10 cellular contexts compared by ENCODE assay signal in genomic region chr18:26804474-26804873, GRCh38.
DNase-seq lines count a peak whose midpoint lies in the region; ATAC-seq and TF ChIP-seq lines count a peak whose summit lies in the region.
"Had no signal": no experiment of that assay in that cellular context is flagged by ENCODE, and none has a peak within 500 bp of the region (broad histone marks: within the 10 kb centered on the region; RNA-seq: fewer than 3 reads in every experiment).

No MANE protein-coding gene starts in this region.

- peaks cover 9% of the 10 kb centered on the region for H3K9me3 Mint-ChIP-seq in neural crest cell
- peaks cover 4% of the 10 kb centered on the region for H3K9me3 Mint-ChIP-seq in activated CD4-positive, alpha-beta T cell treated with anti-CD3 and anti-CD28 coated beads, Interleukin-2, amount 10 ng/mL, durations not matched to agents 7 days and 5 days

- H3K27me3 Mint-ChIP-seq in neural crest cell (ENCODE audit: low read depth): no peaks in the 10 kb centered on the region
- no peaks in the 10 kb centered on the region for H3K27me3 Mint-ChIP-seq in activated CD4-positive, alpha-beta T cell treated with anti-CD3 and anti-CD28 coated beads, Interleukin-2, amount 10 ng/mL, durations not matched to agents 7 days and 5 days

- peaks cover 3% of the 10 kb centered on the region for H3K36me3 Mint-ChIP-seq in neural crest cell (ENCODE audit: low read depth)
- H3K36me3 Mint-ChIP-seq in activated CD4-positive, alpha-beta T cell treated with anti-CD3 and anti-CD28 coated beads, Interleukin-2, amount 10 ng/mL, durations not matched to agents 7 days and 5 days (ENCODE audit: low read depth): no peaks in the 10 kb centered on the region

- DNase-seq in GM10266 (ENCODE audit: extremely low spot score) (no peak), MM.1S (no peak), dorsolateral prefrontal cortex (peak in 5 of 10 donors; percentile 14 to 47 (median 21)), neural crest cell (ENCODE audit: low read depth, low spot score) (peak; percentile 10), germinal center (ENCODE audit: low spot score) (no peak), colonic mucosa (no peak)
- no peak for DNase-seq in activated CD4-positive, alpha-beta T cell treated with anti-CD3 and anti-CD28 coated beads, Interleukin-2, amount 10 ng/mL, durations not matched to agents 7 days and 5 days
- DNase-seq: foreskin fibroblast had no signal

- no peak overlapping the region for H3K27ac Mint-ChIP-seq in neural crest cell (ENCODE audit: unreplicated experiment)
- H3K27ac Mint-ChIP-seq in activated CD4-positive, alpha-beta T cell treated with anti-CD3 and anti-CD28 coated beads, Interleukin-2, amount 10 ng/mL, durations not matched to agents 7 days and 5 days: no peak overlapping the region

- H3K4me1 ChIP-seq in MM.1S (ENCODE audit: low read length): no peaks in the 10 kb centered on the region
- no peaks in the 10 kb centered on the region for H3K4me1 ChIP-seq in colonic mucosa

- peak; percentile 33 for TF ChIP-seq CTCF in GM10266 (IDR thresholded peaks at IDR 0.05; ENCODE audit: control insufficient read depth, insufficient read depth, low read depth, missing control alignments)
- peak; percentile 24 for TF ChIP-seq CTCF in MM.1S (IDR thresholded peaks at IDR 0.05; ENCODE audit: low read length)
- TF ChIP-seq CTCF in dorsolateral prefrontal cortex (IDR thresholded peaks at IDR 0.05 in 54 of 56, conservative IDR thresholded peaks at IDR 0.05 in 2 of 56; ENCODE audit: low read depth in 1 of 56, partially characterized antibody in 56 of 56): peak in 52 of 56 donors; percentile 21 to 67 (median 47)
- peak; percentile 60 for TF ChIP-seq CTCF in neural crest cell (conservative IDR thresholded peaks at IDR 0.05)
- TF ChIP-seq CTCF in colonic mucosa (IDR thresholded peaks at IDR 0.05): no peak

- no peak overlapping the region for H3K4me2 ChIP-seq in MM.1S (ENCODE audit: low read depth, low read length)

- no peaks in the 10 kb centered on the region for H3K79me2 ChIP-seq in MM.1S (ENCODE audit: low read length)

- H3F3A ChIP-seq in MM.1S (ENCODE audit: insufficient read depth, low read length): no peaks in the 10 kb centered on the region

- H3K27ac ChIP-seq in MM.1S (ENCODE audit: low read length) (no peak overlapping the region), dorsolateral prefrontal cortex (no peak overlapping the region), colonic mucosa (no peak overlapping the region)
- H3K27ac ChIP-seq: HL-60 had no signal

- no peaks in the 10 kb centered on the region for H3K27me3 ChIP-seq in MM.1S (replicated peaks; ENCODE audit: insufficient read depth, low read length)
- H3K27me3 ChIP-seq in dorsolateral prefrontal cortex: no peaks in the 10 kb centered on the region
- H3K27me3 ChIP-seq in colonic mucosa: no peaks in the 10 kb centered on the region

- intact Hi-C loops in dorsolateral prefrontal cortex (cut with DNase I) (loop anchor here in 1 of 2 donors (10.0 kb wide), 3 partner anchors 160 to 800 kb away; no protein-coding TSS in a partner anchor), colonic mucosa (cut with DNase I) (no loop called here)

- no peaks in the 10 kb centered on the region for H3K9me2 ChIP-seq in MM.1S (replicated peaks; ENCODE audit: insufficient read depth, low read length)

- CTCF ChIA-PET in activated CD4-positive, alpha-beta T cell treated with anti-CD3 and anti-CD28 coated beads, Interleukin-2, amount 10 ng/mL, durations not matched to agents 7 days and 5 days (lab: Charles Lee): no interaction called here

- no peak overlapping the region for H3K4me3 Mint-ChIP-seq in neural crest cell
- no peak overlapping the region for H3K4me3 Mint-ChIP-seq in activated CD4-positive, alpha-beta T cell treated with anti-CD3 and anti-CD28 coated beads, Interleukin-2, amount 10 ng/mL, durations not matched to agents 7 days and 5 days

- POLR2A ChIA-PET in activated CD4-positive, alpha-beta T cell treated with anti-CD3 and anti-CD28 coated beads, Interleukin-2, amount 10 ng/mL, durations not matched to agents 7 days and 5 days (lab: Charles Lee): no interaction called here

- H3K36me3 ChIP-seq in MM.1S (replicated peaks; ENCODE audit: insufficient read depth, low read length): no peaks in the 10 kb centered on the region
- no peaks in the 10 kb centered on the region for H3K36me3 ChIP-seq in colonic mucosa

- no peak overlapping the region for H3K9ac ChIP-seq in MM.1S (ENCODE audit: low read length)
- H3K9ac ChIP-seq in colonic mucosa (ENCODE audit: low read depth in 2 of 2, low read length in 2 of 2): no peak overlapping the region

- H3K9me3 ChIP-seq in MM.1S (replicated peaks; ENCODE audit: insufficient read depth, low read length) (no peaks in the 10 kb centered on the region), colonic mucosa (no peaks in the 10 kb centered on the region)

- no peak overlapping the region for H2AFZ ChIP-seq in MM.1S (ENCODE audit: low read length)

- H4K20me1 ChIP-seq in MM.1S (ENCODE audit: insufficient read depth, low read length): no peaks in the 10 kb centered on the region

- ATAC-seq in HG02840 (IDR thresholded peaks at IDR 0.05; ENCODE audit: low FRiP score, unreplicated experiment): no peak

- peaks cover 23% of the 10 kb centered on the region for H3K4me1 Mint-ChIP-seq in neural crest cell
- H3K4me1 Mint-ChIP-seq in activated CD4-positive, alpha-beta T cell treated with anti-CD3 and anti-CD28 coated beads, Interleukin-2, amount 10 ng/mL, durations not matched to agents 7 days and 5 days: no peaks in the 10 kb centered on the region

- no peak overlapping the region for H3K4me3 ChIP-seq in MM.1S (ENCODE audit: low read length)
- H3K4me3 ChIP-seq in dorsolateral prefrontal cortex: no peak overlapping the region
- H3K4me3 ChIP-seq in colonic mucosa: no peak overlapping the region
